12 cellular contexts compared by ENCODE assay signal in the genomic region with DNA sequence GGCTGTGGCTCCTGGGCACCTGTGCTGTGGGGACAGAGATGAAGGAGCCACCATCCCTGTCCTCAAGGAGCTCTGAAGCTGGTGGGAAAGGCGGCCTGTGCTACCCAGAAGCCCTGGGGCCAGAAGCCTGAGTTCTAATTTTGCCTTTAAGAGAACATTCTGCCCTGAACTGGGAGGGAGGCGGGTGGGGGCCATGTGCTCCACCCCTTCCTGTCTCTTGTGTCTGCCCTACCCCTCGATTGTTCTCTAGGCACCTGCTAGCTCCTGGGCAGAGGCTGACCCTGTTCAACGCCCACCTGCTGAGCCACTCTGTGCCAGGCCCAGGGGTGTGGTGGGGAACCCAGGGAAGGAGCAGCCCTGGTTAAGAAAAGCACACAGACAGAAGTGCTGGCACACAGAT. TPM values are rescaled to one million over a fixed set of nuclear protein-coding genes. Genes with fewer than 3 reads are reported as not detected.
A peak's percentile ranks its signal among the peaks of the same experiment; 100 is the strongest.
DNase-seq lines count a peak whose midpoint lies in the region; ATAC-seq and TF ChIP-seq lines count a peak whose summit lies in the region.
"Had no signal": no experiment of that assay in that cellular context is flagged by ENCODE, and none has a peak within 500 bp of the region (broad histone marks: within the 10 kb centered on the region; RNA-seq: fewer than 3 reads in every experiment).

No MANE protein-coding gene starts in this region.

- no peaks in the 10 kb centered on the region for H3K27me3 Mint-ChIP-seq in activated CD8-positive, alpha-beta memory T cell treated with anti-CD3 and anti-CD28 coated beads, Interleukin-2, amount 10 ng/mL, durations not matched to agents 7 days and 5 days
- H3K27me3 Mint-ChIP-seq in activated naive CD4-positive, alpha-beta T cell treated with anti-CD3 and anti-CD28 coated beads, Interleukin-2, amount 50 U/mL, for 24 hours: no peaks in the 10 kb centered on the region
- H3K27me3 Mint-ChIP-seq: brain had no signal

- H3F3A ChIP-seq in PC-9 (ENCODE audit: insufficient read depth, low read depth): peaks cover 7% of the 10 kb centered on the region; the same call in 1 of the 2 replicates

- intact Hi-C loops in PC-9 (cut with micrococcal nuclease; ENCODE audit: unreplicated experiment) (no loop called here), adrenal gland (cut with DNase I) (no loop called here)

- H3K27ac Mint-ChIP-seq in activated CD8-positive, alpha-beta memory T cell treated with anti-CD3 and anti-CD28 coated beads, Interleukin-2, amount 10 ng/mL, durations not matched to agents 7 days and 5 days: peak overlapping the region; percentile 85
- peak overlapping the region; percentile 46 for H3K27ac Mint-ChIP-seq in activated naive CD4-positive, alpha-beta T cell treated with anti-CD3 and anti-CD28 coated beads, Interleukin-2, amount 50 U/mL, for 24 hours

- POLR2A ChIA-PET in PC-9 (lab: Charles Lee; ENCODE audit: unreplicated experiment): interaction anchor here (0.6 kb wide), 1 partner anchor 244 kb away, joined by 5 read pairs; no protein-coding TSS in a partner anchor

- H3K79me2 ChIP-seq in PC-9 (ENCODE audit: low read depth): peaks cover 8% of the 10 kb centered on the region

- peak; percentile 63 for DNase-seq in activated CD8-positive, alpha-beta memory T cell treated with anti-CD3 and anti-CD28 coated beads, Interleukin-2, amount 10 ng/mL, durations not matched to agents 7 days and 5 days
- DNase-seq in activated CD8-positive, alpha-beta memory T cell treated with anti-CD3 and anti-CD28 coated beads, Interleukin-2, amount 50 U/mL, for 4 hours: no peak
- DNase-seq in KG1 (lab: John Stamatoyannopoulos, UW) (peak; percentile 8), KBM-7 (no peak), PC-9 (no peak), adrenal gland (no peak)
- DNase-seq: EL, IMR-90, NCI-H2029 had no signal

- no peaks in the 10 kb centered on the region for H3K9me3 ChIP-seq in PC-9 (ENCODE audit: insufficient read depth, low read depth)
- H3K9me3 ChIP-seq in adrenal gland (replicated peaks in 1 of 3): no peaks in the 10 kb centered on the region

- H2AFZ ChIP-seq in PC-9: no peak overlapping the region

- H3K27ac ChIP-seq in skin epidermis (peak overlapping the region in 15 of 21 experiments; percentile 4 to 69 (median 36)), PC-9 (no peak overlapping the region), adrenal gland (peak overlapping the region in 1 of 5 donors; percentile 45)

- H4K20me1 ChIP-seq in PC-9 (ENCODE audit: insufficient read depth): peaks cover 13% of the 10 kb centered on the region; the same call in 1 of the 2 replicates

- no peaks in the 10 kb centered on the region for H3K9me3 Mint-ChIP-seq in activated CD8-positive, alpha-beta memory T cell treated with anti-CD3 and anti-CD28 coated beads, Interleukin-2, amount 10 ng/mL, durations not matched to agents 7 days and 5 days (ENCODE audit: low read depth)
- H3K9me3 Mint-ChIP-seq in activated naive CD4-positive, alpha-beta T cell treated with anti-CD3 and anti-CD28 coated beads, Interleukin-2, amount 50 U/mL, for 24 hours: no peaks in the 10 kb centered on the region
- H3K9me3 Mint-ChIP-seq: brain had no signal

- H3K36me3 Mint-ChIP-seq in activated CD8-positive, alpha-beta memory T cell treated with anti-CD3 and anti-CD28 coated beads, Interleukin-2, amount 10 ng/mL, durations not matched to agents 7 days and 5 days: peaks cover 2% of the 10 kb centered on the region
- H3K36me3 Mint-ChIP-seq in activated naive CD4-positive, alpha-beta T cell treated with anti-CD3 and anti-CD28 coated beads, Interleukin-2, amount 50 U/mL, for 24 hours: peaks cover 3% of the 10 kb centered on the region
- H3K36me3 Mint-ChIP-seq: brain had no signal

- no TSS peak for BruUV-seq in PC-9 (replicated peaks; lab: Mats Ljungman, UMichigan)

- no peak for TF ChIP-seq POLR2A in adrenal gland (IDR thresholded peaks at IDR 0.05)

- peak; percentile 62 for ATAC-seq in activated CD8-positive, alpha-beta memory T cell treated with anti-CD3 and anti-CD28 coated beads, Interleukin-2, amount 10 ng/mL, durations not matched to agents 7 days and 5 days

- H3K4me1 Mint-ChIP-seq in activated CD8-positive, alpha-beta memory T cell treated with anti-CD3 and anti-CD28 coated beads, Interleukin-2, amount 10 ng/mL, durations not matched to agents 7 days and 5 days: peaks cover 46% of the 10 kb centered on the region
- H3K4me1 Mint-ChIP-seq in activated naive CD4-positive, alpha-beta T cell treated with anti-CD3 and anti-CD28 coated beads, Interleukin-2, amount 50 U/mL, for 24 hours: peaks cover 48% of the 10 kb centered on the region

- H3K27me3 ChIP-seq in PC-9 (ENCODE audit: insufficient read depth, low read depth): no peaks in the 10 kb centered on the region
- no peaks in the 10 kb centered on the region for H3K27me3 ChIP-seq in adrenal gland

- H3K4me3 ChIP-seq in skin epidermis: no peak overlapping the region
- no peak overlapping the region for H3K4me3 ChIP-seq in PC-9
- H3K4me3 ChIP-seq in adrenal gland: no peak overlapping the region

- H3K36me3 ChIP-seq in PC-9 (ENCODE audit: low read depth): no peaks in the 10 kb centered on the region
- no peaks in the 10 kb centered on the region for H3K36me3 ChIP-seq in adrenal gland (replicated peaks in 1 of 2)

- in situ Hi-C loops in KBM-7 (cut with MboI; ENCODE audit: low pct_unique_long_range_greater_than_20kb, low sequenced_read_pairs): no loop called here

- TF ChIP-seq CTCF in PC-9 (conservative IDR thresholded peaks at IDR 0.05) (no peak), adrenal gland (IDR thresholded peaks at IDR 0.05) (no peak)

- 59 to 68% (median 63%) methylated on average over 3 to 4 of the region's 4 CpGs for WGBS in adrenal gland, 4 donors

- CTCF ChIA-PET in activated CD8-positive, alpha-beta memory T cell treated with anti-CD3 and anti-CD28 coated beads, Interleukin-2, amount 10 ng/mL, durations not matched to agents 7 days and 5 days (lab: Charles Lee): interaction anchor here (1.1 to 1.9 kb wide), 5 partner anchors 17 to 76 kb away, joined by 3 to 9 read pairs (median 3); no protein-coding TSS in a partner anchor
- CTCF ChIA-PET in PC-9 (lab: Charles Lee): no interaction called here

- no peak overlapping the region for H3K4me3 Mint-ChIP-seq in activated CD8-positive, alpha-beta memory T cell treated with anti-CD3 and anti-CD28 coated beads, Interleukin-2, amount 10 ng/mL, durations not matched to agents 7 days and 5 days
- no peak overlapping the region for H3K4me3 Mint-ChIP-seq in activated naive CD4-positive, alpha-beta T cell treated with anti-CD3 and anti-CD28 coated beads, Interleukin-2, amount 50 U/mL, for 24 hours

- H3K4me1 ChIP-seq in PC-9 (replicated peaks; ENCODE audit: insufficient read depth): peaks cover 6% of the 10 kb centered on the region; the same call in 1 of the 2 replicates
- H3K4me1 ChIP-seq in adrenal gland (replicated peaks in 1 of 2): peaks cover 1 to 2% of the 10 kb centered on the region in 2 donors

- no peaks in the 10 kb centered on the region for H3K9me2 ChIP-seq in PC-9 (ENCODE audit: insufficient read depth)

- H3K4me2 ChIP-seq in PC-9: no peak overlapping the region

RNA-seq across cellular contexts. Expression of a gene that starts 5.9 kb away (rescaled TPM):
- total RNA-seq in activated CD8-positive, alpha-beta memory T cell treated with anti-CD3 and anti-CD28 coated beads, Interleukin-2, amount 10 ng/mL, durations not matched to agents 7 days and 5 days: 10 to 100 TPM; 50.3 to 50.6 TPM
- total RNA-seq in PC-9 (2021): 61.6 and 104 TPM in 2 replicates
- total RNA-seq in adrenal gland: 10 to 100 TPM; 24.6 to 71.4 (median 37.9) TPM
- 10 to 100 TPM in 2 of 3 donors, 1 to 10 TPM in 1; 5.1 to 41.7 (median 34.3) TPM for polyA plus RNA-seq in adrenal gland

RNA-seq across cellular contexts. Expression of a gene that starts 6.4 kb away (rescaled TPM):
- total RNA-seq in activated CD8-positive, alpha-beta memory T cell treated with anti-CD3 and anti-CD28 coated beads, Interleukin-2, amount 10 ng/mL, durations not matched to agents 7 days and 5 days: 10 to 100 TPM; 15.7 to 17.6 TPM
- total RNA-seq in PC-9 (2021): 11.5 and 17.8 TPM in 2 replicates
- total RNA-seq in adrenal gland: 10 to 100 TPM; 13.6 to 25.5 (median 19.0) TPM
- 10 to 100 TPM in 1 of 3 donors, 1 to 10 TPM in 2; 3.9 to 11.9 (median 4.1) TPM for polyA plus RNA-seq in adrenal gland

RNA-seq across cellular contexts. Expression of a gene that starts 11.4 kb away (rescaled TPM):
- under 1 TPM; 0.14 to 0.18 TPM for total RNA-seq in activated CD8-positive, alpha-beta memory T cell treated with anti-CD3 and anti-CD28 coated beads, Interleukin-2, amount 10 ng/mL, durations not matched to agents 7 days and 5 days
- total RNA-seq in PC-9 (2021) (0.37 and 0.75 TPM in 2 replicates), adrenal gland (1 to 10 TPM in 1 of 8 donors, under 1 TPM in 6, not detected in 1; 0.06 to 1.1 (median 0.27) TPM)
- under 1 TPM in 2 of 3 donors, not detected in 1; 0.13 to 0.16 TPM for polyA plus RNA-seq in adrenal gland

Comparison
In these comparisons a context has a peak if more than half of its experiments do, and no peak if none do; other contexts are left out.
1. DNase-seq: peak in activated CD8-positive, alpha-beta memory T cell treated with anti-CD3 and anti-CD28 coated beads, Interleukin-2, amount 10 ng/mL, durations not matched to agents 7 days and 5 days (single experiment) and KG1 (single experiment); none in activated CD8-positive, alpha-beta memory T cell treated with anti-CD3 and anti-CD28 coated beads, Interleukin-2, amount 50 U/mL, for 4 hours (single experiment), KBM-7 (single experiment), PC-9 (0 of 2) and adrenal gland (0 of 7).